Comparison of ENCODE assay signal across 1 cellular context in genomic region chr17:68462381-68463210, GRCh38.
TF ChIP-seq lines count a peak whose summit lies in the region.

No MANE protein-coding gene starts in this region.

TF ChIP-seq in H1, 55 proteins besides CTCF, POLR2A, EP300 and RAD21:
- TF ChIP-seq, protein P1, sequence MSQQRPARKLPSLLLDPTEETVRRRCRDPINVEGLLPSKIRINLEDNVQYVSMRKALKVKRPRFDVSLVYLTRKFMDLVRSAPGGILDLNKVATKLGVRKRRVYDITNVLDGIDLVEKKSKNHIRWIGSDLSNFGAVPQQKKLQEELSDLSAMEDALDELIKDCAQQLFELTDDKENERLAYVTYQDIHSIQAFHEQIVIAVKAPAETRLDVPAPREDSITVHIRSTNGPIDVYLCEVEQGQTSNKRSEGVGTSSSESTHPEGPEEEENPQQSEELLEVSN (IDR thresholded peaks at IDR 0.05) = no peak
- peak; percentile 78 for TF ChIP-seq SP1 (IDR thresholded peaks at IDR 0.05; ENCODE audit: low read depth, low read length)
- no peak for TF ChIP-seq HDAC6 (IDR thresholded peaks at IDR 0.05; ENCODE audit: low read depth, low read length)
- TF ChIP-seq KDM5A (IDR thresholded peaks at IDR 0.05; ENCODE audit: low read length) = no peak
- TF ChIP-seq, protein P2, sequence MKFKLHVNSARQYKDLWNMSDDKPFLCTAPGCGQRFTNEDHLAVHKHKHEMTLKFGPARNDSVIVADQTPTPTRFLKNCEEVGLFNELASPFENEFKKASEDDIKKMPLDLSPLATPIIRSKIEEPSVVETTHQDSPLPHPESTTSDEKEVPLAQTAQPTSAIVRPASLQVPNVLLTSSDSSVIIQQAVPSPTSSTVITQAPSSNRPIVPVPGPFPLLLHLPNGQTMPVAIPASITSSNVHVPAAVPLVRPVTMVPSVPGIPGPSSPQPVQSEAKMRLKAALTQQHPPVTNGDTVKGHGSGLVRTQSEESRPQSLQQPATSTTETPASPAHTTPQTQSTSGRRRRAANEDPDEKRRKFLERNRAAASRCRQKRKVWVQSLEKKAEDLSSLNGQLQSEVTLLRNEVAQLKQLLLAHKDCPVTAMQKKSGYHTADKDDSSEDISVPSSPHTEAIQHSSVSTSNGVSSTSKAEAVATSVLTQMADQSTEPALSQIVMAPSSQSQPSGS (IDR thresholded peaks at IDR 0.05; ENCODE audit: low read length) = no peak
- no peak for TF ChIP-seq CBX5 (IDR thresholded peaks at IDR 0.05; ENCODE audit: low read depth, low read length)
- peak; percentile 64; the same call in 1 of the 2 replicates for TF ChIP-seq SP4 (IDR thresholded peaks at IDR 0.05; ENCODE audit: low read length)
TF ChIP-seq in H1: peak in this region for 2.
